ENCODE assay signal across 1 cellular context in the genomic region with DNA sequence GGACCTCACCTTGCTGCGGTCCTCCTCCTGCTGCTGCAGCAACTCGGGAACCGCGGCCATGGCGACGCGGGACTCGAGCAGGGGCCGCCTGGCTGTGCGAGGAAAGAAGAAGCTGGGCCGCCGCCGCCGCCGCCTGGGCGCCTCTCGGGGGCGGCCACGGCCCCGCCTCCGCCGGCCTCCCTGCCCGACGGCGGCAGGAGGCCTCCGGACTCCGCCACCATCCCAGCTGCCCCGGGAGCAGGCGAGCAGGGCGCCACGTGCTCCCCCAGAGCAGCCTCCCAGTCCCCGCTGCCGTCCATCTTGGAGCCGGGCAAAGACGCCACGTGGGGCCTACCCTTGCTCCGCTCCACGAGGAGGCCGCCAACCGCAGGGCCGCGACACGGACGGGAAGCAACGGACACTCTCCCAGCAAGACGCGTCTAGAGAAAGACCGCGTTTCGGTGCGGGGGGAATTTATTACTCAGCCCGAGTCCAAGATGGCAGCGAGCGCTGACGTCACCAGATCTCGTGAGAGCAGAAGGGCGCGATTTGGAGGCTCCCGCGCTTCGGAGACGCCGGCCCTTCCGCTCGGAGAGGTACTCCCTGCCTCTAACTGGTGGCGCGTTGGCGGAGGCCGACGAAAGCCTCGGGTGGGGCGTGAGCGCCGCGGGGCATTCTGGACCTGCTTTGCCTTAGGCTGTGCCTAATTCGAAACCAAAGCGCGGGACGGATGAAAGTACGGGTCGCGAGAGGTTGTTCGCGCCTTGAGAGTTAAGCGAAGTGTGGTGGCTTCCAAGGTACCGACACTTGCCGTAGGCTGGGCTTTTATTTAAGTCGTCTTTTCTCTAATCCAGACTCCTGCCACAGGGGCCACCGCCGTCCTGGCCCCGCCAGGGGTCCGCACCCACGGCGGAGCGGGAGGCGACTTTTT.
A peak's percentile ranks its signal among the peaks of the same experiment; 100 is the strongest.
TF ChIP-seq lines count a peak whose summit lies in the region.

A gene with protein sequence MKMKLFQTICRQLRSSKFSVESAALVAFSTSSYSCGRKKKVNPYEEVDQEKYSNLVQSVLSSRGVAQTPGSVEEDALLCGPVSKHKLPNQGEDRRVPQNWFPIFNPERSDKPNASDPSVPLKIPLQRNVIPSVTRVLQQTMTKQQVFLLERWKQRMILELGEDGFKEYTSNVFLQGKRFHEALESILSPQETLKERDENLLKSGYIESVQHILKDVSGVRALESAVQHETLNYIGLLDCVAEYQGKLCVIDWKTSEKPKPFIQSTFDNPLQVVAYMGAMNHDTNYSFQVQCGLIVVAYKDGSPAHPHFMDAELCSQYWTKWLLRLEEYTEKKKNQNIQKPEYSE (plus strand): TSS at position 653 of the 910 bp plus-strand sequence. CDS start 842 bp downstream, outside the sequence.
A gene (minus strand): TSS at position 429 of the 910 bp plus-strand sequence. CDS start 369 bp downstream, at position 60.

TF ChIP-seq in HepG2, 621 proteins besides CTCF, POLR2A, EP300 and RAD21 (continued from another document and continues in another):
- TF ChIP-seq, protein P1, sequence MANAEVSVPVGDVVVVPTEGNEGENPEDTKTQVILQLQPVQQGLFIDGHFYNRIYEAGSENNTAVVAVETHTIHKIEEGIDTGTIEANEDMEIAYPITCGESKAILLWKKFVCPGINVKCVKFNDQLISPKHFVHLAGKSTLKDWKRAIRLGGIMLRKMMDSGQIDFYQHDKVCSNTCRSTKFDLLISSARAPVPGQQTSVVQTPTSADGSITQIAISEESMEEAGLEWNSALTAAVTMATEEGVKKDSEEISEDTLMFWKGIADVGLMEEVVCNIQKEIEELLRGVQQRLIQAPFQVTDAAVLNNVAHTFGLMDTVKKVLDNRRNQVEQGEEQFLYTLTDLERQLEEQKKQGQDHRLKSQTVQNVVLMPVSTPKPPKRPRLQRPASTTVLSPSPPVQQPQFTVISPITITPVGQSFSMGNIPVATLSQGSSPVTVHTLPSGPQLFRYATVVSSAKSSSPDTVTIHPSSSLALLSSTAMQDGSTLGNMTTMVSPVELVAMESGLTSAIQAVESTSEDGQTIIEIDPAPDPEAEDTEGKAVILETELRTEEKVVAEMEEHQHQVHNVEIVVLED (CRISPR knock-in tag; IDR thresholded peaks at IDR 0.05; ENCODE audit: borderline replicate concordance): peak; percentile 95
- TF ChIP-seq YEATS4 (CRISPR knock-in tag; IDR thresholded peaks at IDR 0.05; ENCODE audit: borderline replicate concordance): peak; percentile 100
- TF ChIP-seq MXD4 (CRISPR knock-in tag; IDR thresholded peaks at IDR 0.05): peak; percentile 99
- 0 out of 2 replicates have a peak, but pooled peaks have one; percentile 20 for TF ChIP-seq ZNF850 (CRISPR knock-in tag; conservative IDR thresholded peaks at IDR 0.05)
- peak; percentile 100 for TF ChIP-seq POLR2G (IDR thresholded peaks at IDR 0.05; ENCODE audit: low read depth, low read length)
- TF ChIP-seq, protein P2, sequence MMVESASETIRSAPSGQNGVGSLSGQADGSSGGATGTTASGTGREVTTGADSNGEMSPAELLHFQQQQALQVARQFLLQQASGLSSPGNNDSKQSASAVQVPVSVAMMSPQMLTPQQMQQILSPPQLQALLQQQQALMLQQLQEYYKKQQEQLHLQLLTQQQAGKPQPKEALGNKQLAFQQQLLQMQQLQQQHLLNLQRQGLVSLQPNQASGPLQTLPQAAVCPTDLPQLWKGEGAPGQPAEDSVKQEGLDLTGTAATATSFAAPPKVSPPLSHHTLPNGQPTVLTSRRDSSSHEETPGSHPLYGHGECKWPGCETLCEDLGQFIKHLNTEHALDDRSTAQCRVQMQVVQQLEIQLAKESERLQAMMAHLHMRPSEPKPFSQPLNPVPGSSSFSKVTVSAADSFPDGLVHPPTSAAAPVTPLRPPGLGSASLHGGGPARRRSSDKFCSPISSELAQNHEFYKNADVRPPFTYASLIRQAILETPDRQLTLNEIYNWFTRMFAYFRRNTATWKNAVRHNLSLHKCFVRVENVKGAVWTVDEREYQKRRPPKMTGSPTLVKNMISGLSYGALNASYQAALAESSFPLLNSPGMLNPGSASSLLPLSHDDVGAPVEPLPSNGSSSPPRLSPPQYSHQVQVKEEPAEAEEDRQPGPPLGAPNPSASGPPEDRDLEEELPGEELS (CRISPR knock-in tag; IDR thresholded peaks at IDR 0.05): peak; percentile 72
- TF ChIP-seq ZNF678 (CRISPR knock-in tag; IDR thresholded peaks at IDR 0.05): peak; percentile 22; the same call in 1 of the 2 replicates
- peak; percentile 92 for TF ChIP-seq JUN (CRISPR knock-in tag; IDR thresholded peaks at IDR 0.05)
- peak; percentile 100 for TF ChIP-seq ZNF747 (CRISPR knock-in tag; IDR thresholded peaks at IDR 0.05; ENCODE audit: borderline replicate concordance)
- TF ChIP-seq NR2C2 (CRISPR knock-in tag; IDR thresholded peaks at IDR 0.05; ENCODE audit: borderline replicate concordance): peak; percentile 77
- TF ChIP-seq, protein P3, sequence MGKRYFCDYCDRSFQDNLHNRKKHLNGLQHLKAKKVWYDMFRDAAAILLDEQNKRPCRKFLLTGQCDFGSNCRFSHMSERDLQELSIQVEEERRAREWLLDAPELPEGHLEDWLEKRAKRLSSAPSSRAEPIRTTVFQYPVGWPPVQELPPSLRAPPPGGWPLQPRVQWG (CRISPR knock-in tag; IDR thresholded peaks at IDR 0.05; ENCODE audit: borderline replicate concordance, low read depth): 0 out of 2 replicates have a peak, but pooled peaks have one; percentile 92
- TF ChIP-seq, protein P4, sequence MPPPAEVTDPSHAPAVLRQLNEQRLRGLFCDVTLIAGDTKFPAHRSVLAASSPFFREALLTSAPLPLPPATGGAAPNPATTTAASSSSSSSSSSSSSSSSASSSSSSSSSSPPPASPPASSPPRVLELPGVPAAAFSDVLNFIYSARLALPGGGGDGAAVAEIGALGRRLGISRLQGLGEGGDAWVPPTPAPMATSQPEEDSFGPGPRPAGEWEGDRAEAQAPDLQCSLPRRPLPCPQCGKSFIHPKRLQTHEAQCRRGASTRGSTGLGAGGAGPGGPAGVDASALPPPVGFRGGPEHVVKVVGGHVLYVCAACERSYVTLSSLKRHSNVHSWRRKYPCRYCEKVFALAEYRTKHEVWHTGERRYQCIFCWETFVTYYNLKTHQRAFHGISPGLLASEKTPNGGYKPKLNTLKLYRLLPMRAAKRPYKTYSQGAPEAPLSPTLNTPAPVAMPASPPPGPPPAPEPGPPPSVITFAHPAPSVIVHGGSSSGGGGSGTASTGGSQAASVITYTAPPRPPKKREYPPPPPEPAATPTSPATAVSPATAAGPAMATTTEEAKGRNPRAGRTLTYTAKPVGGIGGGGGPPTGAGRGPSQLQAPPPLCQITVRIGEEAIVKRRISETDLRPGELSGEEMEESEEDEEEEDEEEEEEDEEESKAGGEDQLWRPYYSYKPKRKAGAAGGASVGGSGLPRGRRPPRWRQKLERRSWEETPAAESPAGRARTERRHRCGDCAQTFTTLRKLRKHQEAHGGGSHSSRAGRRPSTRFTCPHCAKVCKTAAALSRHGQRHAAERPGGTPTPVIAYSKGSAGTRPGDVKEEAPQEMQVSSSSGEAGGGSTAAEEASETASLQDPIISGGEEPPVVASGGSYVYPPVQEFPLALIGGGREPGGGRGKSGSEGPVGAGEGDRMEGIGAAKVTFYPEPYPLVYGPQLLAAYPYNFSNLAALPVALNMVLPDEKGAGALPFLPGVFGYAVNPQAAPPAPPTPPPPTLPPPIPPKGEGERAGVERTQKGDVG (CRISPR knock-in tag; IDR thresholded peaks at IDR 0.05; ENCODE audit: borderline replicate concordance): peak; percentile 96
- TF ChIP-seq, protein P5, sequence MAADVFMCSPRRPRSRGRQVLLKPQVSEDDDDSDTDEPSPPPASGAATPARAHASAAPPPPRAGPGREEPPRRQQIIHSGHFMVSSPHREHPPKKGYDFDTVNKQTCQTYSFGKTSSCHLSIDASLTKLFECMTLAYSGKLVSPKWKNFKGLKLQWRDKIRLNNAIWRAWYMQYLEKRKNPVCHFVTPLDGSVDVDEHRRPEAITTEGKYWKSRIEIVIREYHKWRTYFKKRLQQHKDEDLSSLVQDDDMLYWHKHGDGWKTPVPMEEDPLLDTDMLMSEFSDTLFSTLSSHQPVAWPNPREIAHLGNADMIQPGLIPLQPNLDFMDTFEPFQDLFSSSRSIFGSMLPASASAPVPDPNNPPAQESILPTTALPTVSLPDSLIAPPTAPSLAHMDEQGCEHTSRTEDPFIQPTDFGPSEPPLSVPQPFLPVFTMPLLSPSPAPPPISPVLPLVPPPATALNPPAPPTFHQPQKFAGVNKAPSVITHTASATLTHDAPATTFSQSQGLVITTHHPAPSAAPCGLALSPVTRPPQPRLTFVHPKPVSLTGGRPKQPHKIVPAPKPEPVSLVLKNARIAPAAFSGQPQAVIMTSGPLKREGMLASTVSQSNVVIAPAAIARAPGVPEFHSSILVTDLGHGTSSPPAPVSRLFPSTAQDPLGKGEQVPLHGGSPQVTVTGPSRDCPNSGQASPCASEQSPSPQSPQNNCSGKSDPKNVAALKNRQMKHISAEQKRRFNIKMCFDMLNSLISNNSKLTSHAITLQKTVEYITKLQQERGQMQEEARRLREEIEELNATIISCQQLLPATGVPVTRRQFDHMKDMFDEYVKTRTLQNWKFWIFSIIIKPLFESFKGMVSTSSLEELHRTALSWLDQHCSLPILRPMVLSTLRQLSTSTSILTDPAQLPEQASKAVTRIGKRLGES (CRISPR knock-in tag; IDR thresholded peaks at IDR 0.05; ENCODE audit: borderline replicate concordance): peak; percentile 61; the same call in 1 of the 2 replicates
- no peak; the same call in 1 of the 2 replicates for TF ChIP-seq ESRRA (CRISPR knock-in tag; IDR thresholded peaks at IDR 0.05; ENCODE audit: low read depth)
- peak; percentile 95 for TF ChIP-seq ZFP37 (CRISPR knock-in tag; IDR thresholded peaks at IDR 0.05; ENCODE audit: borderline replicate concordance)
- peak; percentile 98 for TF ChIP-seq ZNF274 (CRISPR knock-in tag; IDR thresholded peaks at IDR 0.05)
- peak; percentile 98 for TF ChIP-seq ZNF841 (CRISPR knock-in tag; IDR thresholded peaks at IDR 0.05; ENCODE audit: borderline replicate concordance)
- TF ChIP-seq, protein P6, sequence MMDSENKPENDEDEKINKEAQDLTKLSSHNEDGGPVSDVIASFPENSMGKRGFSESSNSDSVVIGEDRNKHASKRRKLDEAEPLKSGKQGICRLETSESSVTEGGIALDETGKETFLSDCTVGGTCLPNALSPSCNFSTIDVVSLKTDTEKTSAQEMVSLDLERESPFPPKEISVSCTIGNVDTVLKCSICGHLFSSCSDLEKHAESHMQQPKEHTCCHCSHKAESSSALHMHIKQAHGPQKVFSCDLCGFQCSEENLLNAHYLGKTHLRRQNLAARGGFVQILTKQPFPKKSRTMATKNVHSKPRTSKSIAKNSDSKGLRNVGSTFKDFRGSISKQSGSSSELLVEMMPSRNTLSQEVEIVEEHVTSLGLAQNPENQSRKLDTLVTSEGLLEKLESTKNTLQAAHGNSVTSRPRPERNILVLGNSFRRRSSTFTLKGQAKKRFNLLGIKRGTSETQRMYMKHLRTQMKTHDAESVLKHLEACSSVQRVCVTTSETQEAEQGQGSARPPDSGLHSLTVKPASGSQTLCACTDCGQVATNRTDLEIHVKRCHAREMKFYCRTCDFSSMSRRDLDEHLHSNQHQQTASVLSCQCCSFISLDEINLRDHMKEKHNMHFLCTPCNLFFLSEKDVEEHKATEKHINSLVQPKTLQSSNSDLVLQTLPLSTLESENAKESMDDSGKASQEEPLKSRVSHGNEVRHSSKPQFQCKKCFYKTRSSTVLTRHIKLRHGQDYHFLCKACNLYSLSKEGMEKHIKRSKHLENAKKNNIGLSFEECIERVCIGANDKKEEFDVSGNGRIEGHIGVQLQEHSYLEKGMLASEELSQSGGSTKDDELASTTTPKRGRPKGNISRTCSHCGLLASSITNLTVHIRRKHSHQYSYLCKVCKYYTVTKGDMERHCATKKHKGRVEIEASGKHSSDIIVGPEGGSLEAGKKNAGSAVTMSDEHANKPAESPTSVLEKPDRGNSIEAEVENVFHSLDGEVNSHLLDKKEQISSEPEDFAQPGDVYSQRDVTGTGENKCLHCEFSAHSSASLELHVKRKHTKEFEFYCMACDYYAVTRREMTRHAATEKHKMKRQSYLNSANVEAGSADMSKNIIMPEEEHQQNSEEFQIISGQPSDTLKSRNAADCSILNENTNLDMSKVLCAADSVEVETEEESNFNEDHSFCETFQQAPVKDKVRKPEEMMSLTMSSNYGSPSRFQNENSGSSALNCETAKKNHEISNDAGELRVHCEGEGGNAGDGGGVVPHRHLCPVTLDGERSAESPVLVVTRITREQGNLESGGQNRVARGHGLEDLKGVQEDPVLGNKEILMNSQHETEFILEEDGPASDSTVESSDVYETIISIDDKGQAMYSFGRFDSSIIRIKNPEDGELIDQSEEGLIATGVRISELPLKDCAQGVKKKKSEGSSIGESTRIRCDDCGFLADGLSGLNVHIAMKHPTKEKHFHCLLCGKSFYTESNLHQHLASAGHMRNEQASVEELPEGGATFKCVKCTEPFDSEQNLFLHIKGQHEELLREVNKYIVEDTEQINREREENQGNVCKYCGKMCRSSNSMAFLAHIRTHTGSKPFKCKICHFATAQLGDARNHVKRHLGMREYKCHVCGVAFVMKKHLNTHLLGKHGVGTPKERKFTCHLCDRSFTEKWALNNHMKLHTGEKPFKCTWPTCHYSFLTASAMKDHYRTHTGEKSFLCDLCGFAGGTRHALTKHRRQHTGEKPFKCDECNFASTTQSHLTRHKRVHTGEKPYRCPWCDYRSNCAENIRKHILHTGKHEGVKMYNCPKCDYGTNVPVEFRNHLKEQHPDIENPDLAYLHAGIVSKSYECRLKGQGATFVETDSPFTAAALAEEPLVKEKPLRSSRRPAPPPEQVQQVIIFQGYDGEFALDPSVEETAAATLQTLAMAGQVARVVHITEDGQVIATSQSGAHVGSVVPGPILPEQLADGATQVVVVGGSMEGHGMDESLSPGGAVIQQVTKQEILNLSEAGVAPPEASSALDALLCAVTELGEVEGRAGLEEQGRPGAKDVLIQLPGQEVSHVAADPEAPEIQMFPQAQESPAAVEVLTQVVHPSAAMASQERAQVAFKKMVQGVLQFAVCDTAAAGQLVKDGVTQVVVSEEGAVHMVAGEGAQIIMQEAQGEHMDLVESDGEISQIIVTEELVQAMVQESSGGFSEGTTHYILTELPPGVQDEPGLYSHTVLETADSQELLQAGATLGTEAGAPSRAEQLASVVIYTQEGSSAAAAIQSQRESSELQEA (CRISPR knock-in tag; IDR thresholded peaks at IDR 0.05; ENCODE audit: not compliant biosample characterization): peak; percentile 92
- peak; percentile 99 for TF ChIP-seq ZNF605 (CRISPR knock-in tag; IDR thresholded peaks at IDR 0.05)
- TF ChIP-seq ZNF24 (IDR thresholded peaks at IDR 0.05): peak; percentile 72
- TF ChIP-seq SMARCE1 (IDR thresholded peaks at IDR 0.05; ENCODE audit: borderline replicate concordance): 0 out of 2 replicates have a peak, but pooled peaks have one; percentile 43
- TF ChIP-seq MAFK (conservative IDR thresholded peaks at IDR 0.05 in 1 of 2, IDR thresholded peaks at IDR 0.05 in 1 of 2; ENCODE audit: low read length in 2 of 2): peak; percentile 11 to 70; a peak in 3 of 4 replicates
- TF ChIP-seq ZNF441 (CRISPR knock-in tag; IDR thresholded peaks at IDR 0.05; ENCODE audit: borderline replicate concordance): peak; percentile 57
- TF ChIP-seq STAG1 (CRISPR knock-in tag; IDR thresholded peaks at IDR 0.05): no peak
- TF ChIP-seq, protein P7, sequence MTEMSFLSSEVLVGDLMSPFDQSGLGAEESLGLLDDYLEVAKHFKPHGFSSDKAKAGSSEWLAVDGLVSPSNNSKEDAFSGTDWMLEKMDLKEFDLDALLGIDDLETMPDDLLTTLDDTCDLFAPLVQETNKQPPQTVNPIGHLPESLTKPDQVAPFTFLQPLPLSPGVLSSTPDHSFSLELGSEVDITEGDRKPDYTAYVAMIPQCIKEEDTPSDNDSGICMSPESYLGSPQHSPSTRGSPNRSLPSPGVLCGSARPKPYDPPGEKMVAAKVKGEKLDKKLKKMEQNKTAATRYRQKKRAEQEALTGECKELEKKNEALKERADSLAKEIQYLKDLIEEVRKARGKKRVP (CRISPR knock-in tag; IDR thresholded peaks at IDR 0.05): peak in 1 of 2 experiments; percentile 92; a peak in 2 of 4 replicates
- no peak for TF ChIP-seq ATM (IDR thresholded peaks at IDR 0.05; ENCODE audit: borderline replicate concordance)
